ENCODE assay signal across 8 cellular contexts in the genomic region with DNA sequence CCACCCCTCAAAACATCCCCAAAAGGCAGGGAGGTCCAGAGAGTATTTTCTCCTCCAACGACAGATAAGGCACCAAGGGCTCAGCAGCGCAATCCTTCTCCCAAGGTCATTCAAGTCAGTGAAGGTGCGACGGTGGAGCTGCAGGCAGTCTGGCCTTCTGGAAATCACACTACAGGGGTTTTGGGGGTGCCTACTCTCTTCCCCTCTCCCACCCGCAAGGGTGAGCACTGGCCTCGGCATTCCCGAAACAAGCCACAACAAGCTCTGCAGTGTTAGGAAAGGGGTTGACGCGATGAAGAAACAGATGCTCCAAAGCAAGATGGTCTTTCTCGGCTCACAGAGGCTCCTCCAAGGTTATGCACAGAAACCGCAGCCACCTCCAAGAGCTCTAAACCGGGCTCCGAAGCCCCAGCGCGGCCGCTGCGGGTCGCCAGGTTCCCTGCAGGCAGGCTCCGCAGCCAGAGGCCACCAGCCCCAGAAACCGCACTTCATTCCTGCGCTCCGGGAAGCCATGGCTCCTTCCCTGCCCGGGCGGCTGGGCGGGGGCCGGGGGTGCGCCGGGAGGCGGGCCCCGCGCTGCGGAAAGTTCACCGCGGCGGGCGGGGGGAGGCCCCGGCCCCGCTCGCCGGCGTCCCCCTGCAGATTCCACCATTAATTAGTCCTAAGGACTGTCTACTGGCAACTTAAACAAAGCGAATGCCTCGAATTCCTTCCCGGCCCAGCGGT. TPM values are rescaled to one million over a fixed set of nuclear protein-coding genes. Genes with fewer than 3 reads are reported as not detected.
A peak's percentile ranks its signal among the peaks of the same experiment; 100 is the strongest.
DNase-seq lines count a peak whose midpoint lies in the region; ATAC-seq, FAIRE-seq and TF ChIP-seq lines count a peak whose summit lies in the region.

No MANE protein-coding gene starts in this region.

- H3K4me3 ChIP-seq in ACC112 (ENCODE audit: low read depth, low read length), result peak overlapping the region; percentile 96
- peak overlapping the region; percentile 72 to 96 (median 88) for H3K4me3 ChIP-seq in Peyer's patch
- H3K4me3 ChIP-seq in neuronal stem cell (ENCODE audit: low read length in 2 of 2), result peak overlapping the region; percentile 59 to 95

- H3K4me3 Mint-ChIP-seq in activated naive CD4-positive, alpha-beta T cell treated with anti-CD3 and anti-CD28 coated beads, Interleukin-2, amount 10 ng/mL, durations not matched to agents 7 days and 5 days, result peak overlapping the region; percentile 99

- no peak overlapping the region for H3K4ac ChIP-seq in neuronal stem cell (ENCODE audit: low read length)

- H3K18ac ChIP-seq in neuronal stem cell (ENCODE audit: low read length), result peak overlapping the region; percentile 94

- DNase-seq in Peyer's patch (peak in 2 of 3 donors; percentile 65 to 79), frontal cortex (ENCODE audit: low spot score in 2 of 2) (peak; percentile 60 to 63), neuronal stem cell (ENCODE audit: low spot score) (peak; percentile 77), DMS114 treated with DMSO at 0.1 percent for 48 hours (lab: John Stamatoyannopoulos, UW; ENCODE audit: unreplicated experiment) (no peak)
- DNase-seq in activated naive CD4-positive, alpha-beta T cell treated with anti-CD3 and anti-CD28 coated beads, Interleukin-2, amount 10 ng/mL, durations not matched to agents 7 days and 5 days, result peak; percentile 57

- peaks cover 56% of the 10 kb centered on the region for H3K79me2 ChIP-seq in ACC112 (ENCODE audit: control insufficient read depth, insufficient read depth, low read length, unreplicated experiment)

- no peak overlapping the region for H4K91ac ChIP-seq in neuronal stem cell (ENCODE audit: low read depth, low read length, poor library complexity)

- no peaks in the 10 kb centered on the region for H3K36me3 ChIP-seq in ACC112 (ENCODE audit: insufficient read depth, low read length)
- no peaks in the 10 kb centered on the region for H3K36me3 ChIP-seq in Peyer's patch
- H3K36me3 ChIP-seq in neuronal stem cell (replicated peaks in 1 of 2; ENCODE audit: control insufficient read depth in 2 of 2, insufficient read depth in 2 of 2, low read length in 2 of 2), result peaks cover 0 to 4% of the 10 kb centered on the region in 2 donors

- peak overlapping the region; percentile 78 for H3K4me2 ChIP-seq in neuronal stem cell (ENCODE audit: insufficient read depth, low read length, poor library complexity, severe bottlenecking)

- peak overlapping the region; percentile 14 for H2BK120ac ChIP-seq in neuronal stem cell (ENCODE audit: low read depth, low read length)

- H3K9me3 ChIP-seq in Peyer's patch, result no peaks in the 10 kb centered on the region
- no peaks in the 10 kb centered on the region for H3K9me3 ChIP-seq in neuronal stem cell (replicated peaks in 1 of 2; ENCODE audit: control insufficient read depth in 2 of 2, insufficient read depth in 1 of 2, low read depth in 1 of 2, low read length in 2 of 2)

- H2AFZ ChIP-seq in ACC112 (ENCODE audit: low read length, unreplicated experiment) (peak overlapping the region; percentile 22), neuronal stem cell (ENCODE audit: low read length) (peak overlapping the region; percentile 89)

- H3K9me3 Mint-ChIP-seq in activated naive CD4-positive, alpha-beta T cell treated with anti-CD3 and anti-CD28 coated beads, Interleukin-2, amount 10 ng/mL, durations not matched to agents 7 days and 5 days, result no peaks in the 10 kb centered on the region

- H2BK5ac ChIP-seq in neuronal stem cell (ENCODE audit: low read length), result peak overlapping the region; percentile 54

- no peak overlapping the region for H3K14ac ChIP-seq in neuronal stem cell (ENCODE audit: low read length)

- peaks cover 33% of the 10 kb centered on the region for H3K4me1 Mint-ChIP-seq in activated naive CD4-positive, alpha-beta T cell treated with anti-CD3 and anti-CD28 coated beads, Interleukin-2, amount 10 ng/mL, durations not matched to agents 7 days and 5 days

- TF ChIP-seq CTCF in Peyer's patch (IDR thresholded peaks at IDR 0.05), result no peak

- peak overlapping the region; percentile 6 for H3K23ac ChIP-seq in neuronal stem cell (ENCODE audit: low read depth, low read length, poor library complexity)

- H3K9ac ChIP-seq in neuronal stem cell (ENCODE audit: low read depth, low read length, poor library complexity), result peak overlapping the region; percentile 78

- no CpG with 5 or more reads among the region's 45 CpGs for WGBS in neuronal stem cell (ENCODE audit: extremely low coverage in 2 of 2, insufficient read length in 2 of 2, insufficient replicate concordance in 1 of 2), 2 donors

- FAIRE-seq in frontal cortex (lab: Jason Lieb, UNC), result no peak

- H3K27ac ChIP-seq in ACC112 (ENCODE audit: low read depth, low read length) (peak overlapping the region; percentile 12; the same call in 1 of the 2 replicates), Peyer's patch (peak overlapping the region; percentile 86 to 97 (median 94)), neuronal stem cell (replicated peaks; ENCODE audit: low read length) (peak overlapping the region; percentile 88)

- no peak overlapping the region for H4K8ac ChIP-seq in neuronal stem cell (ENCODE audit: low read depth, low read length)

- H3K36me3 Mint-ChIP-seq in activated naive CD4-positive, alpha-beta T cell treated with anti-CD3 and anti-CD28 coated beads, Interleukin-2, amount 10 ng/mL, durations not matched to agents 7 days and 5 days, result no peaks in the 10 kb centered on the region

- H2BK12ac ChIP-seq in neuronal stem cell (ENCODE audit: low read length), result no peak overlapping the region

- H3K27ac Mint-ChIP-seq in activated naive CD4-positive, alpha-beta T cell treated with anti-CD3 and anti-CD28 coated beads, Interleukin-2, amount 10 ng/mL, durations not matched to agents 7 days and 5 days, result peak overlapping the region; percentile 75

- H2BK15ac ChIP-seq in neuronal stem cell (ENCODE audit: low read length), result no peak overlapping the region

- peak overlapping the region; percentile 6 for H2AK5ac ChIP-seq in neuronal stem cell (ENCODE audit: low read depth, low read length)

- H3K27me3 ChIP-seq in ACC112 (ENCODE audit: insufficient read depth, low read length), result no peaks in the 10 kb centered on the region
- no peaks in the 10 kb centered on the region for H3K27me3 ChIP-seq in Peyer's patch
- H3K27me3 ChIP-seq in neuronal stem cell (ENCODE audit: control insufficient read depth in 3 of 3, insufficient read depth in 3 of 3, low read depth in 1 of 3, low read length in 3 of 3), result peaks cover 0 to 2% (median 0%) of the 10 kb centered on the region in 3 experiments

- CTCF ChIA-PET in activated naive CD4-positive, alpha-beta T cell treated with anti-CD3 and anti-CD28 coated beads, Interleukin-2, amount 10 ng/mL, durations not matched to agents 7 days and 5 days (lab: Charles Lee), result interaction anchor here (1.1 to 2.3 kb wide), 3 partner anchors 48 to 69 kb away, joined by 4 to 6 read pairs (median 5); no protein-coding TSS in a partner anchor

- ATAC-seq in GM18498 (IDR thresholded peaks at IDR 0.05; ENCODE audit: unreplicated experiment) (peak; percentile 10), GM18858 (IDR thresholded peaks at IDR 0.05; ENCODE audit: unreplicated experiment) (no peak)

- no peaks in the 10 kb centered on the region for H3K79me1 ChIP-seq in neuronal stem cell (ENCODE audit: low read depth, low read length)

- peak in 1 of 2 donors; percentile 49 for TF ChIP-seq POLR2A in Peyer's patch (IDR thresholded peaks at IDR 0.05)

- H3K4me1 ChIP-seq in ACC112 (ENCODE audit: control insufficient read depth, insufficient read depth, low read length, unreplicated experiment), result peaks cover 44% of the 10 kb centered on the region
- H3K4me1 ChIP-seq in Peyer's patch, result peaks cover 0 to 39% (median 0%) of the 10 kb centered on the region in 4 donors
- H3K4me1 ChIP-seq in neuronal stem cell (ENCODE audit: control insufficient read depth in 2 of 2, insufficient read depth in 1 of 2, low read depth in 1 of 2, low read length in 2 of 2), result peaks cover 0 to 12% of the 10 kb centered on the region in 2 donors

- H3K27me3 Mint-ChIP-seq in activated naive CD4-positive, alpha-beta T cell treated with anti-CD3 and anti-CD28 coated beads, Interleukin-2, amount 10 ng/mL, durations not matched to agents 7 days and 5 days, result peaks cover 25% of the 10 kb centered on the region

RNA-seq across cellular contexts. Expression of a gene that starts 1.1 kb away (rescaled TPM):
- total RNA-seq in Peyer's patch (10 to 100 TPM; 38.8 to 92.8 (median 70.4) TPM), frontal cortex (5.3 TPM)
- polyA plus RNA-seq in neuronal stem cell (2013, experiment 1 of 2), result 27.0 TPM
- polyA plus RNA-seq in neuronal stem cell (2013, experiment 2 of 2), result 28.3 TPM

RNA-seq across cellular contexts. Expression of a gene that starts 49.8 kb away (rescaled TPM):
- total RNA-seq in Peyer's patch (10 to 100 TPM in 2 of 4 donors, 1 to 10 TPM in 2; 2.5 to 23.1 (median 11.1) TPM), frontal cortex (under 0.01 TPM)
- 1.9 TPM for polyA plus RNA-seq in neuronal stem cell (2013, experiment 1 of 2)
- polyA plus RNA-seq in neuronal stem cell (2013, experiment 2 of 2), result 2.1 TPM

Comparison
In these comparisons a context has a peak if more than half of its experiments do, and no peak if none do; other contexts are left out.
1. H3K27ac ChIP-seq: peak in every context shown above with its lines; median percentile 94 in Peyer's patch; 88 in neuronal stem cell; 12 in ACC112.